8 cellular contexts compared by ENCODE assay signal in the genomic region with DNA sequence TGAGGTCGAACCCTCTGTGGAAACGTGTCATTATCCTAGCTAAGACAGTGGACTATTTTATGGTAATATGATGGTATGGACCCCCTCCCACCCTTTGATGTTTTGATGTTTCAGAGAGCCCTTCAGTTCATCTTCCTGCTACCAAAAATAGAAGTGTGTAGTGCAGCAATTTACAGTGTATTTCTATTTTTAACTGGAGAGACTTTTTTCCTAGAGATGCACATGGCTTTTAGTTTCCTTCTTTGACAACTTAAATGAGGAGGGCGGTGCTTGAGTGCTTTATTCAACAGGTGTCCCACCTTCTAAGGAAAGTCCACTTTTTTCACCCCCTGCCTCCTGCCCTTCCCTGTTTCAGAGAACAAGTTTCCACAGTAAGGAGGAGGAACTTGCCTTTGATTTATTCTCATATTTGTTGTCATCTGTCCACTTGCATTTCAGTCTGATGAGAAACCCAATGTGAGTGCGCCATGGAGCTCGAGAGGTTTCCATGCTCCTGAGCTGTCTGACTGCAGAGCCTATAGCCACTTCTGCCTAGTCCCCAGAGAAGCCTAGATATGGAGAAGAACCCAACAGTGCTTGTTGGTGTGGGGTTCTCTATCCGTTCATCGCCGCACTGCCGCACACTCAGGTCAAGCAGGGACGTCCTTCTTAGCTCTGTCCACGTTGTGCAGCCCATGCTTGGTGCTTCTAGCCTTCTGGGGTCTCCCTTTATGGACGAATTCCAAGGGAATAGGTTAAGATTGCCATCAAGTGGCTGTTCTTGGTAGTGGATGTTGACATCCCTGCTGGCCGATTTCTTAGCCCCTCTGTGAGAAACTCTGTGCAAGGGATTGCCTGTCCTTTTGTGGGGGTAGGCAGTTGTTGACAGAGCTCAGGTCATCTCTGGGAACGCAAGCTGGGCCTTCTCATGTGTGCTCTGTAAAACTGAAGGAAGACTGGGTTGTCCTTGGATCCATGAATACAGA.
DNase-seq lines count a peak whose midpoint lies in the region; ATAC-seq and TF ChIP-seq lines count a peak whose summit lies in the region.

No MANE protein-coding gene starts in this region.

- no peaks in the 10 kb centered on the region for H3K9me3 Mint-ChIP-seq in activated naive CD4-positive, alpha-beta T cell treated with anti-CD3 and anti-CD28 coated beads, Interleukin-2, amount 50 U/mL, for 72 hours

- H3K36me3 Mint-ChIP-seq in activated naive CD4-positive, alpha-beta T cell treated with anti-CD3 and anti-CD28 coated beads, Interleukin-2, amount 50 U/mL, for 72 hours, result peaks cover 0 to 18% of the 10 kb centered on the region in 2 donors

- TF ChIP-seq CTCF in LNCaP clone FGC (IDR thresholded peaks at IDR 0.05; ENCODE audit: control insufficient read depth, extremely low read depth, insufficient read depth), result peak; percentile 45
- peak in 10 of 11 experiments; percentile 30 to 80 (median 62) for TF ChIP-seq CTCF in spleen (IDR thresholded peaks at IDR 0.05 in 8 of 11, conservative IDR thresholded peaks at IDR 0.05 in 3 of 11)

- intact Hi-C loops in spleen (cut with DNase I; ENCODE audit: low total_unique reads), result no loop called here

- no peak for ATAC-seq in activated naive CD4-positive, alpha-beta T cell treated with anti-CD3 and anti-CD28 coated beads, Interleukin-2, amount 50 U/mL, for 72 hours
- ATAC-seq in GM21576 (IDR thresholded peaks at IDR 0.05; ENCODE audit: unreplicated experiment), result no peak

- WGBS in spleen, 5 donors, result 29 to 46% (median 36%) methylated on average over 14 of the region's 14 CpGs

- H3K27ac ChIP-seq in spleen, result peak overlapping the region in 3 of 8 donors; percentile 3 to 33 (median 21)

- DNase-seq in activated T-cell treated with anti-CD3 and anti-CD28 coated beads, Interleukin-2, amount 50 U/mL, for 1 hour, result peak; percentile 32
- no peak for DNase-seq in activated T-cell treated with anti-CD3 and anti-CD28 coated beads for 4 hours
- DNase-seq in LNCaP clone FGC (ENCODE audit: low read depth), result no peak
- DNase-seq in activated naive CD4-positive, alpha-beta T cell treated with anti-CD3 and anti-CD28 coated beads, Interleukin-2, amount 50 U/mL, for 72 hours (ENCODE audit: low spot score in 2 of 2), result no peak
- peak; percentile 60 for DNase-seq in hepatic stellate cell (ENCODE audit: low spot score)
- no peak for DNase-seq in spleen
- no peak for DNase-seq in MG63

- H3K9me3 ChIP-seq in spleen (no peaks in the 10 kb centered on the region), MG63 (no peaks in the 10 kb centered on the region)

- no peak overlapping the region for H3K4me3 ChIP-seq in LNCaP clone FGC (ENCODE audit: low read depth, low read length)
- no peak overlapping the region for H3K4me3 ChIP-seq in spleen
- H3K4me3 ChIP-seq in MG63, result no peak overlapping the region

- H3K4me1 ChIP-seq in spleen, result peaks cover 20 to 83% (median 55%) of the 10 kb centered on the region in 6 donors

- peak overlapping the region; percentile 58 to 79 for H3K27ac Mint-ChIP-seq in activated naive CD4-positive, alpha-beta T cell treated with anti-CD3 and anti-CD28 coated beads, Interleukin-2, amount 50 U/mL, for 72 hours

- no peaks in the 10 kb centered on the region for H3K27me3 ChIP-seq in spleen (replicated peaks in 1 of 7)
- no peaks in the 10 kb centered on the region for H3K27me3 ChIP-seq in MG63

- H3K36me3 ChIP-seq in spleen (no peaks in the 10 kb centered on the region), MG63 (no peaks in the 10 kb centered on the region)

- no peak for TF ChIP-seq POLR2A in spleen (IDR thresholded peaks at IDR 0.05)

Comparison
In these comparisons a context has a peak if more than half of its experiments do, and no peak if none do; other contexts are left out.
1. DNase-seq: peak in activated T-cell treated with anti-CD3 and anti-CD28 coated beads, Interleukin-2, amount 50 U/mL, for 1 hour (single experiment) and hepatic stellate cell (single experiment); none in activated T-cell treated with anti-CD3 and anti-CD28 coated beads for 4 hours (single experiment), LNCaP clone FGC (single experiment), activated naive CD4-positive, alpha-beta T cell treated with anti-CD3 and anti-CD28 coated beads, Interleukin-2, amount 50 U/mL, for 72 hours (0 of 2), spleen (single experiment) and MG63 (single experiment).